Comparison of ENCODE assay signal across 8 cellular contexts in genomic region chr14:64910847-64911495, GRCh38. TPM values are rescaled to one million over a fixed set of nuclear protein-coding genes. Genes with fewer than 3 reads are reported as not detected.
A peak's percentile ranks its signal among the peaks of the same experiment; 100 is the strongest.
DNase-seq lines count a peak whose midpoint lies in the region; ATAC-seq, FAIRE-seq and TF ChIP-seq lines count a peak whose summit lies in the region.

No MANE protein-coding gene starts in this region.

- POLR2A ChIA-PET in AG04449 (lab: Yijun Ruan, JAX), result interaction anchor here (0.7 kb wide), 1 partner anchor 97 kb away, joined by 3 read pairs; no protein-coding TSS in a partner anchor
- POLR2A ChIA-PET in RWPE1 (lab: Yijun Ruan, JAX; ENCODE audit: low non-redundant PET), result no interaction called here

- no peaks in the 10 kb centered on the region for H3K9me3 ChIP-seq in effector memory CD4-positive, alpha-beta T cell (ENCODE audit: control insufficient read depth, low read length)
- no peaks in the 10 kb centered on the region for H3K9me3 ChIP-seq in ascending aorta

- H3K4me3 ChIP-seq in AG04449 (ENCODE audit: low read depth, low read length), result no peak overlapping the region
- H3K4me3 ChIP-seq in foreskin fibroblast (ENCODE audit: low read depth in 1 of 2, low read length in 2 of 2), result no peak overlapping the region
- no peak overlapping the region for H3K4me3 ChIP-seq in effector memory CD4-positive, alpha-beta T cell (ENCODE audit: insufficient read depth, low read depth, low read length, poor library complexity, severe bottlenecking)
- no peak overlapping the region for H3K4me3 ChIP-seq in ascending aorta

- peaks cover 3% of the 10 kb centered on the region for H3K36me3 ChIP-seq in effector memory CD4-positive, alpha-beta T cell (ENCODE audit: control insufficient read depth, insufficient read depth, low read length)
- no peaks in the 10 kb centered on the region for H3K36me3 ChIP-seq in ascending aorta

- peak; percentile 20 for FAIRE-seq in H54 (lab: Jason Lieb, UNC)

- no peak for ATAC-seq in GM19467 (IDR thresholded peaks at IDR 0.05; ENCODE audit: unreplicated experiment)

- TF ChIP-seq POLR2A in H54 (IDR thresholded peaks at IDR 0.05; ENCODE audit: low read depth, low read length), result no peak

- DNase-seq in AG04449 (ENCODE audit: low read depth, low spot score) (no peak), H54 (ENCODE audit: insufficient read length, low spot score) (no peak), RWPE1 (ENCODE audit: low spot score) (peak; percentile 26), foreskin fibroblast (peak; percentile 36 to 73), ascending aorta (ENCODE audit: low spot score in 2 of 2) (no peak)
- DNase-seq in effector memory CD4-positive, alpha-beta T cell, result no peak
- DNase-seq in activated CD4-positive, alpha-beta T cell treated with anti-CD3 and anti-CD28 coated beads, Interleukin-2, amount 50 U/mL, for 1 hour, result no peak

- intact Hi-C loops in ascending aorta (cut with DNase I), result loop anchor here (5.0 to 10.0 kb wide), 5 partner anchors 104 to 1266 kb away; partner anchors contain the start of genes HSPA2, MAX, MTHFD1 and PPP1R36

- peaks cover 9% of the 10 kb centered on the region for H3K27me3 ChIP-seq in effector memory CD4-positive, alpha-beta T cell (replicated peaks; ENCODE audit: control insufficient read depth, insufficient read depth, low read length, poor library complexity, severe bottlenecking)
- no peaks in the 10 kb centered on the region for H3K27me3 ChIP-seq in ascending aorta

- peak; percentile 55 for TF ChIP-seq CTCF in AG04449 (IDR thresholded peaks at IDR 0.05; ENCODE audit: insufficient read depth, low read length, missing control alignments)
- TF ChIP-seq CTCF in RWPE1 (conservative IDR thresholded peaks at IDR 0.05; ENCODE audit: low read depth), result peak; percentile 59
- TF ChIP-seq CTCF in foreskin fibroblast (IDR thresholded peaks at IDR 0.05; ENCODE audit: low read depth, low read length), result peak; percentile 78
- peak in 1 of 3 experiments; percentile 37 for TF ChIP-seq CTCF in ascending aorta (IDR thresholded peaks at IDR 0.05)

- H3K4me1 ChIP-seq in effector memory CD4-positive, alpha-beta T cell (ENCODE audit: control insufficient read depth, insufficient read depth, low read length, poor library complexity, severe bottlenecking), result peaks cover 9% of the 10 kb centered on the region
- peaks cover 3 to 14% of the 10 kb centered on the region in 2 donors for H3K4me1 ChIP-seq in ascending aorta

- no peak overlapping the region for H3K27ac ChIP-seq in RWPE1
- no peak overlapping the region for H3K27ac ChIP-seq in effector memory CD4-positive, alpha-beta T cell (ENCODE audit: insufficient read depth, low read length, poor library complexity, severe bottlenecking)
- H3K27ac ChIP-seq in ascending aorta, result no peak overlapping the region

- CTCF ChIA-PET in AG04449 (lab: Yijun Ruan, JAX), result interaction anchor here (0.8 to 4.4 kb wide), 42 partner anchors 8 to 274 kb away, joined by 3 to 35 read pairs (median 5); partner anchors contain the start of gene FNTB
- CTCF ChIA-PET in RWPE1 (lab: Yijun Ruan, JAX), result interaction anchor here (0.6 to 2.5 kb wide), 10 partner anchors 9 to 518 kb away, joined by 3 to 22 read pairs (median 3); no protein-coding TSS in a partner anchor

RNA-seq across cellular contexts. Expression of gene CHURC1, which starts 3.3 kb away (rescaled TPM):
- 31.9 TPM for total RNA-seq in ascending aorta

RNA-seq across cellular contexts. Expression of gene SPTB, which starts 31.3 kb away (rescaled TPM):
- 14.9 TPM for total RNA-seq in ascending aorta

RNA-seq across cellular contexts. Expression of gene GPX2, which starts 31.6 kb away (rescaled TPM):
- not detected for total RNA-seq in ascending aorta

Comparison
In these comparisons a context has a peak if more than half of its experiments do, and no peak if none do; other contexts are left out.
1. DNase-seq: peak in RWPE1 (single experiment) and foreskin fibroblast (2 of 2); none in AG04449 (single experiment), H54 (single experiment), effector memory CD4-positive, alpha-beta T cell (0 of 3), activated CD4-positive, alpha-beta T cell treated with anti-CD3 and anti-CD28 coated beads, Interleukin-2, amount 50 U/mL, for 1 hour (single experiment) and ascending aorta (0 of 2).